8 cellular contexts compared by ENCODE assay signal in genomic region chr10:89207181-89207800, GRCh38. TPM values are rescaled to one million over a fixed set of nuclear protein-coding genes. Genes with fewer than 3 reads are reported as not detected.
DNase-seq lines count a peak whose midpoint lies in the region; ATAC-seq and TF ChIP-seq lines count a peak whose summit lies in the region.

Gene CH25H, minus strand, starts transcription at chr10:89207317. Its CDS starts 25 bp downstream, at chr10:89207292.

- peaks cover 0 to 10% (median 0%) of the 10 kb centered on the region in 5 donors for H3K27me3 ChIP-seq in subcutaneous abdominal adipose tissue (ENCODE audit: control insufficient read depth in 5 of 5, insufficient read depth in 4 of 5, low read length in 5 of 5)

- intact Hi-C loops in natural killer cell (cut with micrococcal nuclease): no loop called here

- H3K4me3 Mint-ChIP-seq in natural killer cell: peak within 1 kb of the TSS; percentile 89

- no peaks in the 10 kb centered on the region for H3K9me3 Mint-ChIP-seq in natural killer cell

- peak; percentile 36 for DNase-seq in NCI-H2227 (lab: John Stamatoyannopoulos, UW; ENCODE audit: unreplicated experiment)
- DNase-seq in NCI-H2227 treated with DMSO at 0.1 percent for 48 hours (lab: John Stamatoyannopoulos, UW): no peak
- DNase-seq in NCI-H526 treated with DMSO at 0.1 percent for 48 hours (lab: John Stamatoyannopoulos, UW): peak; percentile 33
- peak; percentile 55 for DNase-seq in activated naive CD4-positive, alpha-beta T cell treated with Interleukin-2 at 50 U/mL for 16 hours
- DNase-seq in foreskin melanocyte: peak; percentile 66
- peak; percentile 30 for DNase-seq in natural killer cell

- no peaks in the 10 kb centered on the region for H3K36me3 ChIP-seq in subcutaneous abdominal adipose tissue (ENCODE audit: control insufficient read depth in 5 of 5, insufficient read depth in 5 of 5, low read length in 5 of 5)

- peaks cover 40 to 52% of the 10 kb centered on the region in 2 donors for H3K27me3 Mint-ChIP-seq in natural killer cell (ENCODE audit: low read depth in 2 of 2)

- H3K4me3 ChIP-seq in subcutaneous abdominal adipose tissue (ENCODE audit: low read depth in 1 of 5, low read length in 5 of 5): peak within 1 kb of the TSS; percentile 73 to 87 (median 75)

- H3K36me3 Mint-ChIP-seq in natural killer cell: no peaks in the 10 kb centered on the region

- H3K27ac ChIP-seq in subcutaneous abdominal adipose tissue (ENCODE audit: low read depth, low read length): peak within 1 kb of the TSS; percentile 45

- H3K27ac Mint-ChIP-seq in natural killer cell: peak within 1 kb of the TSS in 1 of 2 donors; percentile 70

- peak; percentile 42 to 50 (median 49) for ATAC-seq in natural killer cell
- ATAC-seq in GM19035 (IDR thresholded peaks at IDR 0.05; ENCODE audit: unreplicated experiment): no peak

- H3K4me1 Mint-ChIP-seq in natural killer cell: peaks cover 15 to 17% of the 10 kb centered on the region in 2 donors

- H3K9me3 ChIP-seq in subcutaneous abdominal adipose tissue (ENCODE audit: control insufficient read depth in 5 of 5, low read length in 5 of 5): no peaks in the 10 kb centered on the region

- peaks cover 2 to 26% (median 21%) of the 10 kb centered on the region in 5 donors for H3K4me1 ChIP-seq in subcutaneous abdominal adipose tissue (ENCODE audit: control insufficient read depth in 5 of 5, insufficient read depth in 5 of 5, low read length in 5 of 5)

- peak within 1 kb of the TSS; percentile 76 to 91 (median 84) for H3K9ac ChIP-seq in subcutaneous abdominal adipose tissue (ENCODE audit: low read length in 5 of 5)

- TF ChIP-seq CTCF in natural killer cell (IDR thresholded peaks at IDR 0.05): no peak

RNA-seq across cellular contexts. Expression of gene CH25H, which starts in this region (rescaled TPM):
- total RNA-seq in natural killer cell: under 1 TPM in 1 of 3 donors, not detected in 2; 0.20 TPM

Comparison
In these comparisons a context has a peak if more than half of its experiments do, and no peak if none do; other contexts are left out.
1. Peak in DNase-seq and ATAC-seq in natural killer cell; RNA of the gene not detected or under 1 TPM.